ENCODE assay signal across 26 cellular contexts in the genomic region with DNA sequence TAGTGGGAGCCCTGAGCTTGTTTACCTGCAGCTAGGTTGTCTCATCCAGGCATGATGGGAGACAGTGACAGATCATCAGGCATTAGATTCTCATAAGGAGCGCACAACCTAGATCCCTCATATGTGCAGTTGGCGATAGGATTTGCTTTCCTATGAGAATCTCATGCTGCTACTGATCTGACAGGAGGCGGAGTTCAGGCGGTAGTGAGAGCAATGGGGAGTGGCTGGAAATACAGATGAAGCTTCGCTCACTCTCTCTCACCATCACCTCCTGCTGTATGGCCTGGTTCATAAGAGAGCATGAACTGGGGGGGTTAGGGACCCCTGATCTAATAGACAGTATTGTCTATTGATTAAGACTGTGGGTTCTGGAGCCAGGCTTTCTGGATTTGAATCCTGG.
"Had no signal": no experiment of that assay in that cellular context is flagged by ENCODE, and none has a peak within 500 bp of the region (broad histone marks: within the 10 kb centered on the region; RNA-seq: fewer than 3 reads in every experiment).

No MANE protein-coding gene starts in this region.

- H3K4me3 ChIP-seq: stomach, suprapubic skin, testis, thoracic aorta, thyroid gland, tibial artery, tibial nerve, transverse colon, upper lobe of left lung, upper lobe of right lung, uterus, vagina had no signal

- H3K9me3 ChIP-seq: stomach, suprapubic skin, testis, thoracic aorta, thyroid gland, tibial artery, tibial nerve, transverse colon, upper lobe of left lung, upper lobe of right lung, uterus, vagina had no signal

- H3K4me1 ChIP-seq: testis, upper lobe of right lung had no signal

- ATAC-seq: stimulated activated effector memory CD8-positive, alpha-beta T cell treated with anti-CD3 and anti-CD28 coated beads, Interleukin-12 subunit alpha, Interleukin-12 subunit beta, amount 100 ng/mL, for 72 hours; stimulated activated memory B cell treated with anti-CD40 and anti-IgM and Interleukin-4, amounts not matched to agents 10 μg/mL and 1 μg/mL and 100 μg/mL, for 72 hours; stimulated activated naive B cell treated with anti-CD40 and anti-IgM and Interleukin-4, amounts not matched to agents 10 μg/mL and 1 μg/mL and 100 μg/mL, for 72 hours; stimulated activated naive CD8-positive, alpha-beta T cell treated with anti-CD3 and anti-CD28 coated beads, Interleukin-15, amount 100 ng/mL, for 72 hours; stimulated activated naive CD8-positive, alpha-beta T cell treated with anti-CD3 and anti-CD28 coated beads, Interleukin-15, Interleukin-2, amounts not matched to agents 100 U/mL and 50 U/mL, for 24 hours; upper lobe of right lung had no signal

- DNase-seq: stimulated activated CD4-positive, alpha-beta T cell treated with anti-CD3 and anti-CD28 coated beads, Interleukin-2, amount 100 ng/mL, for 48 hours; stimulated activated CD4-positive, alpha-beta T cell treated with anti-CD3 and anti-CD28 coated beads, Interleukin-4, amount 100 ng/mL, for 1 hour; stimulated activated CD4-positive, alpha-beta T cell treated with anti-CD3 and anti-CD28 coated beads, Interleukin-4, amount 100 ng/mL, for 24 hours; stimulated activated CD4-positive, alpha-beta T cell treated with anti-CD3 and anti-CD28 coated beads, Interleukin-4, amount 100 ng/mL, for 4 hours; stimulated activated CD8-positive, alpha-beta memory T cell treated with anti-CD3 and anti-CD28 coated beads, Interleukin-4, amount 100 ng/mL, for 48 hours; stimulated activated naive B cell treated with anti-CD40 and anti-IgM and Interleukin-4, amounts not matched to agents 10 μg/mL and 1 μg/mL and 100 μg/mL, for 72 hours; stimulated activated naive CD4-positive, alpha-beta T cell; stimulated activated naive CD4-positive, alpha-beta T cell treated with Interleukin-2 at 50 U/mL for 16 hours; stimulated activated naive CD8-positive, alpha-beta T cell treated with anti-CD3 and anti-CD28 coated beads, Interleukin-15, amount 100 ng/mL, for 72 hours; stimulated activated naive CD8-positive, alpha-beta T cell treated with anti-CD3 and anti-CD28 coated beads, Interleukin-15, Interleukin-2, amounts not matched to agents 100 U/mL and 50 U/mL, for 24 hours; stomach; substantia nigra; testis; thyroid gland; tibial artery; transverse colon; trophoblast cell; upper lobe of left lung; upper lobe of right lung; uterus had no signal

- H3K27ac ChIP-seq: stomach, suprapubic skin, testis, thoracic aorta, thyroid gland, tibial artery, tibial nerve, transverse colon, upper lobe of left lung, upper lobe of right lung, uterus, vagina had no signal

- H3K27me3 ChIP-seq: stomach, suprapubic skin, testis, thyroid gland, tibial artery, tibial nerve, transverse colon, upper lobe of left lung, upper lobe of right lung, uterus, vagina had no signal

- H3K36me3 ChIP-seq: uterus had no signal
